ENCODE assay signal across 16 cellular contexts in genomic region chr19:24078688-24079087, GRCh38.
"Had no signal": no experiment of that assay in that cellular context is flagged by ENCODE, and none has a peak within 500 bp of the region (broad histone marks: within the 10 kb centered on the region; RNA-seq: fewer than 3 reads in every experiment).

No MANE protein-coding gene starts in this region.

- ATAC-seq: gastrocnemius medialis; mucosa of descending colon; naive thymus-derived CD8-positive, alpha-beta T cell had no signal

- H3K4me3 Mint-ChIP-seq: activated CD4-positive, alpha-beta T cell treated with anti-CD3 and anti-CD28 coated beads, Interleukin-2, amount 10 ng/mL, durations not matched to agents 7 days and 5 days; central memory CD8-positive, alpha-beta T cell; naive thymus-derived CD8-positive, alpha-beta T cell; stimulated activated naive CD8-positive, alpha-beta T cell treated with anti-CD3 and anti-CD28 coated beads, Interleukin-15, Interleukin-2, amounts not matched to agents 100 ng/mL and 50 ng/mL, for 24 hours had no signal

- H3K9me3 ChIP-seq: adrenal gland, gastrocnemius medialis had no signal

- H3K27me3 ChIP-seq: adrenal gland, gastrocnemius medialis had no signal

- H3K36me3 ChIP-seq: adrenal gland, gastrocnemius medialis had no signal

- H3K27me3 Mint-ChIP-seq: activated CD4-positive, alpha-beta T cell treated with anti-CD3 and anti-CD28 coated beads, Interleukin-2, amount 10 ng/mL, durations not matched to agents 7 days and 5 days; central memory CD8-positive, alpha-beta T cell; naive thymus-derived CD8-positive, alpha-beta T cell; stimulated activated naive CD8-positive, alpha-beta T cell treated with anti-CD3 and anti-CD28 coated beads, Interleukin-15, Interleukin-2, amounts not matched to agents 100 ng/mL and 50 ng/mL, for 24 hours had no signal

- DNase-seq: activated CD4-positive, alpha-beta T cell treated with anti-CD3 and anti-CD28 coated beads, Interleukin-2, amount 10 ng/mL, durations not matched to agents 7 days and 5 days; activated CD4-positive, CD25-positive, alpha-beta regulatory T cell; activated naive CD4-positive, alpha-beta T cell treated with anti-CD3 and anti-CD28 coated beads, Interleukin-2, amount 50 U/mL, for 16 hours; effector memory CD4-positive, alpha-beta T cell; gastrocnemius medialis; left colon; mammary epithelial cell; mucosa of descending colon; naive thymus-derived CD8-positive, alpha-beta T cell; occipital lobe; stimulated activated CD4-positive, alpha-beta T cell treated with anti-CD3 and anti-CD28 coated beads, Interleukin-4, amount 100 ng/mL, for 1 hour; T-helper 1 cell had no signal

- H3K4me3 ChIP-seq: adrenal gland, gastrocnemius medialis, mucosa of descending colon had no signal

- H3K27ac ChIP-seq: adrenal gland, gastrocnemius medialis had no signal

- H3K4me1 ChIP-seq: adrenal gland, gastrocnemius medialis had no signal

- H3K27ac Mint-ChIP-seq: activated CD4-positive, alpha-beta T cell treated with anti-CD3 and anti-CD28 coated beads, Interleukin-2, amount 10 ng/mL, durations not matched to agents 7 days and 5 days; activated T-helper 2 cell treated with anti-CD3 and anti-CD28 coated beads, Interferon-gamma antibody, Interleukin-2, Interleukin-4, amounts not matched to agents 10 μg/mL and 5 μg/mL and 100 μg/mL, durations not matched to agents 14 hours and 24 hours and 36 hours; naive thymus-derived CD8-positive, alpha-beta T cell; stimulated activated naive CD8-positive, alpha-beta T cell treated with anti-CD3 and anti-CD28 coated beads, Interleukin-15, Interleukin-2, amounts not matched to agents 100 ng/mL and 50 ng/mL, for 24 hours had no signal

- H3K9me3 Mint-ChIP-seq: central memory CD8-positive, alpha-beta T cell had no signal
